23 cellular contexts compared by ENCODE assay signal in genomic region chr10:69783515-69783914, GRCh38. TPM values are rescaled to one million over a fixed set of nuclear protein-coding genes. Genes with fewer than 3 reads are reported as not detected.
"Had no signal": no experiment of that assay in that cellular context is flagged by ENCODE, and none has a peak within 500 bp of the region (broad histone marks: within the 10 kb centered on the region; RNA-seq: fewer than 3 reads in every experiment).

No MANE protein-coding gene starts in this region.

- FAIRE-seq: astrocyte had no signal

- ATAC-seq: activated T-cell treated with anti-CD3 and anti-CD28 coated beads, Interleukin-2, amount 50 U/mL, for 72 hours had no signal

- H3K36me3 ChIP-seq: colonic mucosa, left ventricle myocardium inferior, thyroid gland had no signal

- H3K27me3 ChIP-seq: colonic mucosa, thyroid gland had no signal

- H3K4me3 ChIP-seq: colonic mucosa, left ventricle myocardium inferior, thyroid gland had no signal

- H3K27ac Mint-ChIP-seq: activated naive CD4-positive, alpha-beta T cell treated with anti-CD3 and anti-CD28 coated beads, Interleukin-2, amount 50 U/mL, for 24 hours; activated T-cell treated with anti-CD3 and anti-CD28 coated beads, Interleukin-2, amount 50 U/mL, for 72 hours; endodermal cell; immature natural killer cell; progenitor cell of endocrine pancreas; T-helper 1 cell treated with Interleukin-12 subunit alpha and Interleukin-12 subunit beta and Interleukin-4 antibody, amounts not matched to agents 30 μg/mL and 1 μg/mL, for 36 hours had no signal

- H3K27ac ChIP-seq: colonic mucosa, epithelial cell of prostate, left ventricle myocardium inferior, thyroid gland, VCaP had no signal

- H3K4me1 ChIP-seq: colonic mucosa, left ventricle myocardium inferior had no signal

- H3K27me3 Mint-ChIP-seq: activated naive CD4-positive, alpha-beta T cell treated with anti-CD3 and anti-CD28 coated beads, Interleukin-2, amount 50 U/mL, for 24 hours had no signal

- H3K9me3 ChIP-seq: colonic mucosa, left ventricle myocardium inferior, thyroid gland had no signal

- H3K4me1 Mint-ChIP-seq: activated naive CD4-positive, alpha-beta T cell treated with anti-CD3 and anti-CD28 coated beads, Interleukin-2, amount 50 U/mL, for 24 hours had no signal

- DNase-seq: activated CD4-positive, alpha-beta T cell treated with anti-CD3 and anti-CD28 coated beads, Interleukin-2, amount 50 U/mL, for 4 hours; activated effector memory CD4-positive, alpha-beta T cell treated with anti-CD3 and anti-CD28 coated beads, Interleukin-2, amount 50 U/mL, for 16 hours; activated T-cell treated with anti-CD3 and anti-CD28 coated beads, Interleukin-2, amount 50 U/mL, for 72 hours; caudate nucleus; colonic mucosa; endodermal cell; foreskin melanocyte; head of caudate nucleus; immature natural killer cell; kidney glomerular epithelial cell; left ventricle myocardium inferior; mammary epithelial cell; midbrain; stimulated activated naive CD4-positive, alpha-beta T cell; thyroid gland had no signal

- H3K4me3 Mint-ChIP-seq: activated naive CD4-positive, alpha-beta T cell treated with anti-CD3 and anti-CD28 coated beads, Interleukin-2, amount 50 U/mL, for 24 hours; activated T-cell treated with anti-CD3 and anti-CD28 coated beads, Interleukin-2, amount 50 U/mL, for 72 hours; endodermal cell; immature natural killer cell; neural crest cell; T-helper 1 cell treated with Interleukin-12 subunit alpha and Interleukin-12 subunit beta and Interleukin-4 antibody, amounts not matched to agents 30 μg/mL and 1 μg/mL, for 36 hours had no signal

- H3K9me3 Mint-ChIP-seq: activated naive CD4-positive, alpha-beta T cell treated with anti-CD3 and anti-CD28 coated beads, Interleukin-2, amount 50 U/mL, for 24 hours; activated T-cell treated with anti-CD3 and anti-CD28 coated beads, Interleukin-2, amount 50 U/mL, for 72 hours; endodermal cell; immature natural killer cell; neural crest cell; T-helper 1 cell treated with Interleukin-12 subunit alpha and Interleukin-12 subunit beta and Interleukin-4 antibody, amounts not matched to agents 30 μg/mL and 1 μg/mL, for 36 hours had no signal

RNA-seq across cellular contexts. Expression of gene COL13A1, which starts 18.2 kb away (rescaled TPM):
- total RNA-seq: activated CD8-positive, alpha-beta memory T cell treated with anti-CD3 and anti-CD28 coated beads for 36 hours; activated T-cell treated with anti-CD3 and anti-CD28 coated beads, Interleukin-2, amount 50 U/mL, for 72 hours had no signal
